1 cellular context compared by ENCODE assay signal in genomic region chr1:4174291-4175200, GRCh38.
TF ChIP-seq lines count a peak whose summit lies in the region.

No MANE protein-coding gene starts in this region.

TF ChIP-seq in K562, 482 proteins besides CTCF, POLR2A, EP300 and RAD21:
- TF ChIP-seq, protein P1, sequence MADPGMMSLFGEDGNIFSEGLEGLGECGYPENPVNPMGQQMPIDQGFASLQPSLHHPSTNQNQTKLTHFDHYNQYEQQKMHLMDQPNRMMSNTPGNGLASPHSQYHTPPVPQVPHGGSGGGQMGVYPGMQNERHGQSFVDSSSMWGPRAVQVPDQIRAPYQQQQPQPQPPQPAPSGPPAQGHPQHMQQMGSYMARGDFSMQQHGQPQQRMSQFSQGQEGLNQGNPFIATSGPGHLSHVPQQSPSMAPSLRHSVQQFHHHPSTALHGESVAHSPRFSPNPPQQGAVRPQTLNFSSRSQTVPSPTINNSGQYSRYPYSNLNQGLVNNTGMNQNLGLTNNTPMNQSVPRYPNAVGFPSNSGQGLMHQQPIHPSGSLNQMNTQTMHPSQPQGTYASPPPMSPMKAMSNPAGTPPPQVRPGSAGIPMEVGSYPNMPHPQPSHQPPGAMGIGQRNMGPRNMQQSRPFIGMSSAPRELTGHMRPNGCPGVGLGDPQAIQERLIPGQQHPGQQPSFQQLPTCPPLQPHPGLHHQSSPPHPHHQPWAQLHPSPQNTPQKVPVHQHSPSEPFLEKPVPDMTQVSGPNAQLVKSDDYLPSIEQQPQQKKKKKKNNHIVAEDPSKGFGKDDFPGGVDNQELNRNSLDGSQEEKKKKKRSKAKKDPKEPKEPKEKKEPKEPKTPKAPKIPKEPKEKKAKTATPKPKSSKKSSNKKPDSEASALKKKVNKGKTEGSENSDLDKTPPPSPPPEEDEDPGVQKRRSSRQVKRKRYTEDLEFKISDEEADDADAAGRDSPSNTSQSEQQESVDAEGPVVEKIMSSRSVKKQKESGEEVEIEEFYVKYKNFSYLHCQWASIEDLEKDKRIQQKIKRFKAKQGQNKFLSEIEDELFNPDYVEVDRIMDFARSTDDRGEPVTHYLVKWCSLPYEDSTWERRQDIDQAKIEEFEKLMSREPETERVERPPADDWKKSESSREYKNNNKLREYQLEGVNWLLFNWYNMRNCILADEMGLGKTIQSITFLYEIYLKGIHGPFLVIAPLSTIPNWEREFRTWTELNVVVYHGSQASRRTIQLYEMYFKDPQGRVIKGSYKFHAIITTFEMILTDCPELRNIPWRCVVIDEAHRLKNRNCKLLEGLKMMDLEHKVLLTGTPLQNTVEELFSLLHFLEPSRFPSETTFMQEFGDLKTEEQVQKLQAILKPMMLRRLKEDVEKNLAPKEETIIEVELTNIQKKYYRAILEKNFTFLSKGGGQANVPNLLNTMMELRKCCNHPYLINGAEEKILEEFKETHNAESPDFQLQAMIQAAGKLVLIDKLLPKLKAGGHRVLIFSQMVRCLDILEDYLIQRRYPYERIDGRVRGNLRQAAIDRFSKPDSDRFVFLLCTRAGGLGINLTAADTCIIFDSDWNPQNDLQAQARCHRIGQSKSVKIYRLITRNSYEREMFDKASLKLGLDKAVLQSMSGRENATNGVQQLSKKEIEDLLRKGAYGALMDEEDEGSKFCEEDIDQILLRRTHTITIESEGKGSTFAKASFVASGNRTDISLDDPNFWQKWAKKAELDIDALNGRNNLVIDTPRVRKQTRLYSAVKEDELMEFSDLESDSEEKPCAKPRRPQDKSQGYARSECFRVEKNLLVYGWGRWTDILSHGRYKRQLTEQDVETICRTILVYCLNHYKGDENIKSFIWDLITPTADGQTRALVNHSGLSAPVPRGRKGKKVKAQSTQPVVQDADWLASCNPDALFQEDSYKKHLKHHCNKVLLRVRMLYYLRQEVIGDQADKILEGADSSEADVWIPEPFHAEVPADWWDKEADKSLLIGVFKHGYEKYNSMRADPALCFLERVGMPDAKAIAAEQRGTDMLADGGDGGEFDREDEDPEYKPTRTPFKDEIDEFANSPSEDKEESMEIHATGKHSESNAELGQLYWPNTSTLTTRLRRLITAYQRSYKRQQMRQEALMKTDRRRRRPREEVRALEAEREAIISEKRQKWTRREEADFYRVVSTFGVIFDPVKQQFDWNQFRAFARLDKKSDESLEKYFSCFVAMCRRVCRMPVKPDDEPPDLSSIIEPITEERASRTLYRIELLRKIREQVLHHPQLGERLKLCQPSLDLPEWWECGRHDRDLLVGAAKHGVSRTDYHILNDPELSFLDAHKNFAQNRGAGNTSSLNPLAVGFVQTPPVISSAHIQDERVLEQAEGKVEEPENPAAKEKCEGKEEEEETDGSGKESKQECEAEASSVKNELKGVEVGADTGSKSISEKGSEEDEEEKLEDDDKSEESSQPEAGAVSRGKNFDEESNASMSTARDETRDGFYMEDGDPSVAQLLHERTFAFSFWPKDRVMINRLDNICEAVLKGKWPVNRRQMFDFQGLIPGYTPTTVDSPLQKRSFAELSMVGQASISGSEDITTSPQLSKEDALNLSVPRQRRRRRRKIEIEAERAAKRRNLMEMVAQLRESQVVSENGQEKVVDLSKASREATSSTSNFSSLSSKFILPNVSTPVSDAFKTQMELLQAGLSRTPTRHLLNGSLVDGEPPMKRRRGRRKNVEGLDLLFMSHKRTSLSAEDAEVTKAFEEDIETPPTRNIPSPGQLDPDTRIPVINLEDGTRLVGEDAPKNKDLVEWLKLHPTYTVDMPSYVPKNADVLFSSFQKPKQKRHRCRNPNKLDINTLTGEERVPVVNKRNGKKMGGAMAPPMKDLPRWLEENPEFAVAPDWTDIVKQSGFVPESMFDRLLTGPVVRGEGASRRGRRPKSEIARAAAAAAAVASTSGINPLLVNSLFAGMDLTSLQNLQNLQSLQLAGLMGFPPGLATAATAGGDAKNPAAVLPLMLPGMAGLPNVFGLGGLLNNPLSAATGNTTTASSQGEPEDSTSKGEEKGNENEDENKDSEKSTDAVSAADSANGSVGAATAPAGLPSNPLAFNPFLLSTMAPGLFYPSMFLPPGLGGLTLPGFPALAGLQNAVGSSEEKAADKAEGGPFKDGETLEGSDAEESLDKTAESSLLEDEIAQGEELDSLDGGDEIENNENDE (IDR thresholded peaks at IDR 0.05; ENCODE audit: low read depth, low read length), result no peak
- TF ChIP-seq YBX1 (IDR thresholded peaks at IDR 0.05) (no peak), ILK (tag; IDR thresholded peaks at IDR 0.05; ENCODE audit: borderline replicate concordance, low read depth) (no peak), ETS2 (tag; IDR thresholded peaks at IDR 0.05; ENCODE audit: borderline replicate concordance, poor library complexity, severe bottlenecking) (no peak), ZNF586 (CRISPR knock-in tag; conservative IDR thresholded peaks at IDR 0.05) (no peak), ZNF3 (CRISPR knock-in tag; IDR thresholded peaks at IDR 0.05) (no peak), MTA2 (IDR thresholded peaks at IDR 0.05; ENCODE audit: low read depth) (no peak), ZNF41 (CRISPR knock-in tag; conservative IDR thresholded peaks at IDR 0.05) (no peak), ZNF354B (CRISPR knock-in tag; IDR thresholded peaks at IDR 0.05) (no peak), SRF (CRISPR knock-in tag; IDR thresholded peaks at IDR 0.05) (no peak), RUNX1 (IDR thresholded peaks at IDR 0.05; ENCODE audit: low read depth) (no peak), ZNF436 (CRISPR knock-in tag; IDR thresholded peaks at IDR 0.05) (no peak), ZNF609 (CRISPR knock-in tag; IDR thresholded peaks at IDR 0.05; ENCODE audit: borderline replicate concordance) (no peak), CUX1 (CRISPR knock-in tag; IDR thresholded peaks at IDR 0.05) (no peak)
- TF ChIP-seq, protein P2, sequence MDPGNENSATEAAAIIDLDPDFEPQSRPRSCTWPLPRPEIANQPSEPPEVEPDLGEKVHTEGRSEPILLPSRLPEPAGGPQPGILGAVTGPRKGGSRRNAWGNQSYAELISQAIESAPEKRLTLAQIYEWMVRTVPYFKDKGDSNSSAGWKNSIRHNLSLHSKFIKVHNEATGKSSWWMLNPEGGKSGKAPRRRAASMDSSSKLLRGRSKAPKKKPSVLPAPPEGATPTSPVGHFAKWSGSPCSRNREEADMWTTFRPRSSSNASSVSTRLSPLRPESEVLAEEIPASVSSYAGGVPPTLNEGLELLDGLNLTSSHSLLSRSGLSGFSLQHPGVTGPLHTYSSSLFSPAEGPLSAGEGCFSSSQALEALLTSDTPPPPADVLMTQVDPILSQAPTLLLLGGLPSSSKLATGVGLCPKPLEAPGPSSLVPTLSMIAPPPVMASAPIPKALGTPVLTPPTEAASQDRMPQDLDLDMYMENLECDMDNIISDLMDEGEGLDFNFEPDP (CRISPR knock-in tag; IDR thresholded peaks at IDR 0.05), result no peak
- TF ChIP-seq, protein P3, sequence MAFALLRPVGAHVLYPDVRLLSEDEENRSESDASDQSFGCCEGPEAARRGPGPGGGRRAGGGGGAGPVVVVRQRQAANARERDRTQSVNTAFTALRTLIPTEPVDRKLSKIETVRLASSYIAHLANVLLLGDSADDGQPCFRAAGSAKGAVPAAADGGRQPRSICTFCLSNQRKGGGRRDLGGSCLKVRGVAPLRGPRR (CRISPR knock-in tag; IDR thresholded peaks at IDR 0.05), result no peak
